9 cellular contexts compared by ENCODE assay signal in the genomic region with DNA sequence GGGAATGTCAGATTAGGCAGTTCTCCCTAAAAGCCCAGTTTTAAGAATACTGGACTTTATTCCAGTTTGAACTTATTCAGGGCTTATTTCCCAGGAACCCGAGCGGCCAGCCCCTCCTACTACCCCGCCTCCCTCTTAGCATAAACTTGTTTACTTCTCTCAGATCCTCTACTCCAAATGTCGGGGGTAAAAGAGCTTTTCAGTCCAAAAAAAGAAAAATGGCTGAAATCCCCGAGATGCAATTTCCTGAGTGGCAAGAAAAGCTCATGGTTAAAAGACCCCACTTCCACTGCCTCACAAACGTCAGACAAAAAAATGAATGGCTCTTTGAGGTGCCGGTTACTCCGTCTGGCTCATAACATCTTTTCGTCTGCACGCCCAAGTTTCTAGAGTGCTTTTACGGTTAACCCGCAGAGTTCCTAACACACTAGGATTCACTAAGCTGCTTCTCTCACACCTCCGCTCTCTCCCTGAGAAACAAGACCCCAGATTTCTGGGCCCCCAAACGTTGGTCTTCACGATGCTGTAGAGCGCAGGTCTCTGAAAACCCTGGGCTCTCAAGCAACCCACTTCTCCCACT. TPM values are rescaled to one million over a fixed set of nuclear protein-coding genes. Genes with fewer than 3 reads are reported as not detected.
A peak's percentile ranks its signal among the peaks of the same experiment; 100 is the strongest.
DNase-seq lines count a peak whose midpoint lies in the region; ATAC-seq, FAIRE-seq and TF ChIP-seq lines count a peak whose summit lies in the region.
"Had no signal": no experiment of that assay in that cellular context is flagged by ENCODE, and none has a peak within 500 bp of the region (broad histone marks: within the 10 kb centered on the region; RNA-seq: fewer than 3 reads in every experiment).

No MANE protein-coding gene starts in this region.

- peak overlapping the region; percentile 90 for H3K9ac ChIP-seq in OCI-LY1 (ENCODE audit: low read length)
- H3K9ac ChIP-seq in kidney (ENCODE audit: low read length in 2 of 2) = peak overlapping the region; percentile 72 to 95

- H3K27me3 ChIP-seq in CD4-positive, alpha-beta memory T cell (ENCODE audit: insufficient read depth, low read length) = no peaks in the 10 kb centered on the region
- H3K27me3 ChIP-seq in OCI-LY1 (ENCODE audit: insufficient read depth, low read length) = no peaks in the 10 kb centered on the region

- no peaks in the 10 kb centered on the region for H3K27me3 Mint-ChIP-seq in CD4-positive, alpha-beta memory T cell

- H3K4me1 Mint-ChIP-seq in CD4-positive, alpha-beta memory T cell = peaks cover 4 to 20% (median 15%) of the 10 kb centered on the region in 4 donors

- peaks cover 19% of the 10 kb centered on the region for H3K79me2 ChIP-seq in OCI-LY1 (ENCODE audit: insufficient read depth, low read length)

- ATAC-seq in GM21723 (IDR thresholded peaks at IDR 0.05; ENCODE audit: unreplicated experiment) = peak; percentile 26

- H3K4me3 Mint-ChIP-seq in CD4-positive, alpha-beta memory T cell = no peak overlapping the region

- H3K36me3 ChIP-seq in CD4-positive, alpha-beta memory T cell (ENCODE audit: insufficient read depth, low read length) = peaks cover 4% of the 10 kb centered on the region
- H3K36me3 ChIP-seq in OCI-LY1 (ENCODE audit: insufficient read depth, low read length) (peaks cover 55% of the 10 kb centered on the region), kidney (ENCODE audit: control insufficient read depth in 1 of 2, insufficient read depth in 2 of 2, low read length in 2 of 2) (peaks cover 11 to 17% of the 10 kb centered on the region in 2 donors)

- peak in 2 of 5 donors; percentile 14 to 23 for DNase-seq in CD4-positive, alpha-beta memory T cell
- DNase-seq in cardiac fibroblast (ENCODE audit: low read depth in 2 of 2) = peak; percentile 38 to 44
- DNase-seq in kidney = no peak
- DNase-seq in stimulated activated CD8-positive, alpha-beta memory T cell treated with anti-CD3 and anti-CD28 coated beads, Interleukin-4, amount 100 ng/mL, for 48 hours = peak; percentile 54
- no peak for DNase-seq in NCI-H774 (lab: John Stamatoyannopoulos, UW)
- DNase-seq in dedifferentiated amniotic fluid mesenchymal stem cell (ENCODE audit: extremely low spot score) = no peak

- no peak overlapping the region for H3K27ac Mint-ChIP-seq in CD4-positive, alpha-beta memory T cell

- no peaks in the 10 kb centered on the region for H3F3A ChIP-seq in OCI-LY1 (ENCODE audit: insufficient read depth, low read length)

- peaks cover 20% of the 10 kb centered on the region for H3K4me1 ChIP-seq in CD4-positive, alpha-beta memory T cell (ENCODE audit: insufficient read depth, low read length)
- peaks cover 21% of the 10 kb centered on the region for H3K4me1 ChIP-seq in OCI-LY1 (ENCODE audit: insufficient read depth, low read length, severe bottlenecking)
- peaks cover 7 to 10% of the 10 kb centered on the region in 2 donors for H3K4me1 ChIP-seq in kidney (ENCODE audit: control insufficient read depth in 1 of 2, insufficient read depth in 1 of 2, low read depth in 1 of 2, low read length in 2 of 2)

- H3K9me3 Mint-ChIP-seq in CD4-positive, alpha-beta memory T cell = no peaks in the 10 kb centered on the region

- H3K36me3 Mint-ChIP-seq in CD4-positive, alpha-beta memory T cell = peaks cover 14 to 26% of the 10 kb centered on the region in 2 donors

- no peaks in the 10 kb centered on the region for H3K9me3 ChIP-seq in CD4-positive, alpha-beta memory T cell (ENCODE audit: control insufficient read depth in 1 of 2, low read length in 2 of 2)
- H3K9me3 ChIP-seq in OCI-LY1 (ENCODE audit: low read length) (no peaks in the 10 kb centered on the region), kidney (ENCODE audit: control insufficient read depth in 1 of 2, low read length in 2 of 2) (no peaks in the 10 kb centered on the region)

- no peak for TF ChIP-seq CTCF in OCI-LY1 (IDR thresholded peaks at IDR 0.05; ENCODE audit: low read length)
- TF ChIP-seq CTCF in cardiac fibroblast (IDR thresholded peaks at IDR 0.05; ENCODE audit: low read depth, low read length) = no peak
- TF ChIP-seq CTCF in kidney (IDR thresholded peaks at IDR 0.05; ENCODE audit: borderline replicate concordance, extremely low read depth, insufficient read depth) = no peak

- POLR2A ChIA-PET in CD4-positive, alpha-beta memory T cell (lab: Charles Lee; ENCODE audit: partially characterized antibody) = interaction anchor here (0.8 to 1.9 kb wide), 6 partner anchors 9 to 398 kb away, joined by 4 to 9 read pairs (median 6); a partner anchor contains a TSS

- intact Hi-C loops in CD4-positive, alpha-beta memory T cell (cut with micrococcal nuclease) = loop anchor here (1.0 to 5.0 kb wide), 6 partner anchors 35 to 424 kb away; a partner anchor contains a TSS
- intact Hi-C loops in kidney (cut with DNase I) = no loop called here

- FAIRE-seq in kidney (lab: Jason Lieb, UNC) = no peak

- CTCF ChIA-PET in CD4-positive, alpha-beta memory T cell (lab: Charles Lee; ENCODE audit: partially characterized antibody) = interaction anchor here (0.9 to 2.5 kb wide), 6 partner anchors 10 to 427 kb away, joined by 3 to 10 read pairs (median 4); no protein-coding TSS in a partner anchor

- H4K20me1 ChIP-seq in OCI-LY1 (ENCODE audit: insufficient read depth, low read length) = no peaks in the 10 kb centered on the region

- no peaks in the 10 kb centered on the region for H3K9me2 ChIP-seq in OCI-LY1 (ENCODE audit: low read depth, low read length)

- H3K4me3 ChIP-seq in CD4-positive, alpha-beta memory T cell (ENCODE audit: low read length in 2 of 2) = peak overlapping the region; percentile 80 to 93
- H3K4me3 ChIP-seq in OCI-LY1 (ENCODE audit: low read depth, low read length, poor library complexity, severe bottlenecking) (peak overlapping the region; percentile 90), cardiac fibroblast (replicated peaks in 1 of 2; ENCODE audit: low read depth in 2 of 2, low read length in 2 of 2) (peak overlapping the region; percentile 74 to 75), kidney (ENCODE audit: low read length in 2 of 2) (peak overlapping the region; percentile 87 to 99)

- H3K27ac ChIP-seq in CD4-positive, alpha-beta memory T cell (ENCODE audit: low read depth, low read length) = peak overlapping the region; percentile 72
- peak overlapping the region; percentile 83 for H3K27ac ChIP-seq in OCI-LY1 (ENCODE audit: low read depth, low read length, poor library complexity, severe bottlenecking)
- H3K27ac ChIP-seq in kidney (ENCODE audit: low read depth in 2 of 2, low read length in 2 of 2) = peak overlapping the region; percentile 86 to 89

- peak overlapping the region; percentile 90 for H3K4me2 ChIP-seq in OCI-LY1 (ENCODE audit: low read length)

- peak overlapping the region; percentile 48; the same call in 1 of the 2 replicates for H2AFZ ChIP-seq in OCI-LY1 (ENCODE audit: low read length)

RNA-seq across cellular contexts. Expression of a gene that starts 0.4 kb away (rescaled TPM):
- total RNA-seq in CD4-positive, alpha-beta memory T cell = 10 to 100 TPM; 93.7 to 97.3 TPM
- 10 to 100 TPM; 18.4 to 28.4 TPM for polyA plus RNA-seq in CD4-positive, alpha-beta memory T cell
- total RNA-seq in kidney = 54.5 TPM
- polyA plus RNA-seq in kidney (ENCODE audit: insufficient read depth, low read depth, low replicate concordance) = 32.1 TPM

RNA-seq across cellular contexts. Expression of a gene that starts 0.9 kb away (rescaled TPM):
- total RNA-seq in CD4-positive, alpha-beta memory T cell = not detected
- not detected for polyA plus RNA-seq in CD4-positive, alpha-beta memory T cell
- 0.63 TPM for total RNA-seq in kidney
- 0.22 TPM for polyA plus RNA-seq in kidney (ENCODE audit: insufficient read depth, low read depth, low replicate concordance)

RNA-seq across cellular contexts. Expression of a gene that starts 35.1 kb away (rescaled TPM):
- total RNA-seq in CD4-positive, alpha-beta memory T cell = 10 to 100 TPM; 31.9 to 32.5 TPM
- 10 to 100 TPM; 25.5 to 26.3 TPM for polyA plus RNA-seq in CD4-positive, alpha-beta memory T cell
- 28.3 TPM for total RNA-seq in kidney
- polyA plus RNA-seq in kidney (ENCODE audit: insufficient read depth, low read depth, low replicate concordance) = 17.6 TPM

RNA-seq across cellular contexts. Expression of a gene that starts 38.8 kb away (rescaled TPM):
- total RNA-seq in CD4-positive, alpha-beta memory T cell = not detected
- not detected for polyA plus RNA-seq in CD4-positive, alpha-beta memory T cell
- total RNA-seq in kidney = 20.6 TPM
- polyA plus RNA-seq in kidney (ENCODE audit: insufficient read depth, low read depth, low replicate concordance) = 30.2 TPM
- total RNA-seq: activated CD8-positive, alpha-beta memory T cell treated with anti-CD3 and anti-CD28 coated beads for 36 hours had no signal

Comparison
In these comparisons a context has a peak if more than half of its experiments do, and no peak if none do; other contexts are left out.
1. DNase-seq: peak in cardiac fibroblast (2 of 2) and stimulated activated CD8-positive, alpha-beta memory T cell treated with anti-CD3 and anti-CD28 coated beads, Interleukin-4, amount 100 ng/mL, for 48 hours (single experiment); none in kidney (single experiment), NCI-H774 (single experiment) and dedifferentiated amniotic fluid mesenchymal stem cell (single experiment).
2. Peak in every context shown above with its lines, with median percentiles within 50 percentile points of each other: H3K27ac ChIP-seq and H3K4me3 ChIP-seq.